18 cellular contexts compared by ENCODE assay signal in the genomic region with DNA sequence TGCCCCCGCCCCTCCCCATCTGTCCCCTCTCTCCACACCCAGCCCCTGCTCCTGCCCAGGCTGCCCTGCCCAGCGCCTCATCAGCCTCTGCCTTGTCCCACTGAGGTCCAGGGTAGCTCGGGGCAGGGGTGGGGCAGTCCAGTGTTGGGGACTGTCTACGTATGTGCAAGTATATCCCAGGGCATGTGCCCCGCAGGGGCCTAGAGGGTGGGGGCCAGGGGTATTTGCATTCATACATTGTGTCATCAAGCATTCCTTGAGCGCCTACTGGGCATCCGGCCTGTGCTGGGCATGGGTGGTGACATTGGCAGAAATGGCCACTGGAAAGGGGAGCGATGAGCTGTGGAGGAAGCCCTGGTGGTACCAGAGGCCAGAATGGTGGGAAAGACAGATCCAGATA. TPM values are rescaled to one million over a fixed set of nuclear protein-coding genes. Genes with fewer than 3 reads are reported as not detected.
DNase-seq lines count a peak whose midpoint lies in the region; ATAC-seq and TF ChIP-seq lines count a peak whose summit lies in the region.
"Had no signal": no experiment of that assay in that cellular context is flagged by ENCODE, and none has a peak within 500 bp of the region (broad histone marks: within the 10 kb centered on the region; RNA-seq: fewer than 3 reads in every experiment).

No MANE protein-coding gene starts in this region.

- peaks cover 13% of the 10 kb centered on the region for H3K27me3 Mint-ChIP-seq in nephron progenitor cell (ENCODE audit: low read depth, poor library complexity)
- H3K27me3 Mint-ChIP-seq in stimulated activated memory B cell treated with anti-CD40 and anti-IgM and Interleukin-4, amounts not matched to agents 10 μg/mL and 1 μg/mL and 100 μg/mL, for 72 hours: no peaks in the 10 kb centered on the region

- no peak for DNase-seq in nephron progenitor cell
- no peak for DNase-seq in colonic mucosa
- DNase-seq in omental fat pad (ENCODE audit: low spot score): no peak
- no peak for DNase-seq in NOMO-1 treated with dmso at 0.1 percent for 144 hours (lab: John Stamatoyannopoulos, UW; ENCODE audit: unreplicated experiment)
- DNase-seq: AML-193; CD8-positive, alpha-beta memory T cell; COR-L47; DMS 273 treated with DMSO at 0.1 percent for 48 hours; H7 had no signal

- intact Hi-C loops in colonic mucosa (cut with DNase I): no loop called here

- CTCF ChIA-PET in HEK293 (lab: Yijun Ruan, JAX): interaction anchor here (1.4 kb wide), 1 partner anchor 38 kb away, joined by 4 read pairs; no protein-coding TSS in a partner anchor

- H3K9me3 Mint-ChIP-seq in nephron progenitor cell: no peaks in the 10 kb centered on the region
- no peaks in the 10 kb centered on the region for H3K9me3 Mint-ChIP-seq in stimulated activated memory B cell treated with anti-CD40 and anti-IgM and Interleukin-4, amounts not matched to agents 10 μg/mL and 1 μg/mL and 100 μg/mL, for 72 hours
- H3K9me3 Mint-ChIP-seq: CD8-positive, alpha-beta memory T cell; GM23338 had no signal

- TF ChIP-seq CTCF in HEK293 (tag by site-specific recombination; IDR thresholded peaks at IDR 0.05): no peak
- TF ChIP-seq CTCF in nephron progenitor cell (IDR thresholded peaks at IDR 0.05): no peak
- TF ChIP-seq CTCF in colonic mucosa (IDR thresholded peaks at IDR 0.05): no peak
- no peak for TF ChIP-seq CTCF in omental fat pad (IDR thresholded peaks at IDR 0.05)

- H3K27ac Mint-ChIP-seq in nephron progenitor cell: peak overlapping the region; percentile 23
- peak overlapping the region; percentile 80 for H3K27ac Mint-ChIP-seq in stimulated activated memory B cell treated with anti-CD40 and anti-IgM and Interleukin-4, amounts not matched to agents 10 μg/mL and 1 μg/mL and 100 μg/mL, for 72 hours
- H3K27ac Mint-ChIP-seq: GM23338 had no signal

- H3K4me1 Mint-ChIP-seq in nephron progenitor cell: peaks cover 11% of the 10 kb centered on the region
- H3K4me1 Mint-ChIP-seq in stimulated activated memory B cell treated with anti-CD40 and anti-IgM and Interleukin-4, amounts not matched to agents 10 μg/mL and 1 μg/mL and 100 μg/mL, for 72 hours: peaks cover 29% of the 10 kb centered on the region

- no peak overlapping the region for H3K4me3 ChIP-seq in BLaER1
- H3K4me3 ChIP-seq in HEK293 (ENCODE audit: low read depth, low read length): no peak overlapping the region
- H3K4me3 ChIP-seq in colonic mucosa: no peak overlapping the region
- H3K4me3 ChIP-seq: A549, GM23338 had no signal

- peak overlapping the region; percentile 32; the same call in 1 of the 2 replicates for H3K9ac ChIP-seq in BLaER1
- H3K9ac ChIP-seq in colonic mucosa (ENCODE audit: low read depth in 2 of 2, low read length in 2 of 2): no peak overlapping the region
- H3K9ac ChIP-seq: KMS-11 had no signal

- no peak for ATAC-seq in stimulated activated memory B cell treated with anti-CD40 and anti-IgM and Interleukin-4, amounts not matched to agents 10 μg/mL and 1 μg/mL and 100 μg/mL, for 72 hours
- ATAC-seq in omental fat pad (ENCODE audit: low FRiP score): no peak
- ATAC-seq: A549, GM23338, HCT116 had no signal

- H3K9me3 ChIP-seq in BLaER1: no peaks in the 10 kb centered on the region
- no peaks in the 10 kb centered on the region for H3K9me3 ChIP-seq in HEK293 (ENCODE audit: control insufficient read depth, insufficient read depth, low read depth, low read length)
- no peaks in the 10 kb centered on the region for H3K9me3 ChIP-seq in colonic mucosa
- H3K9me3 ChIP-seq: A549 had no signal

- no peak overlapping the region for H3K4me3 Mint-ChIP-seq in nephron progenitor cell
- no peak overlapping the region for H3K4me3 Mint-ChIP-seq in stimulated activated memory B cell treated with anti-CD40 and anti-IgM and Interleukin-4, amounts not matched to agents 10 μg/mL and 1 μg/mL and 100 μg/mL, for 72 hours
- H3K4me3 Mint-ChIP-seq: GM23338 had no signal

- H3K4me1 ChIP-seq in BLaER1: peaks cover 65% of the 10 kb centered on the region
- H3K4me1 ChIP-seq in HEK293 (ENCODE audit: control insufficient read depth, insufficient read depth, low read length): no peaks in the 10 kb centered on the region
- no peaks in the 10 kb centered on the region for H3K4me1 ChIP-seq in colonic mucosa

- H3K27me3 ChIP-seq in BLaER1: no peaks in the 10 kb centered on the region
- H3K27me3 ChIP-seq in colonic mucosa: no peaks in the 10 kb centered on the region

- H4K20me1 ChIP-seq in BLaER1: no peaks in the 10 kb centered on the region

- POLR2A ChIA-PET in HEK293 (lab: Yijun Ruan, JAX): interaction anchor here (0.7 kb wide), 1 partner anchor 135 kb away, joined by 4 read pairs; no protein-coding TSS in a partner anchor

- peak overlapping the region; percentile 77 for H3K4me2 ChIP-seq in BLaER1
- H3K4me2 ChIP-seq: A549, GM23338, KMS-11 had no signal

- H3K36me3 Mint-ChIP-seq in nephron progenitor cell (ENCODE audit: low read depth): peaks cover 4% of the 10 kb centered on the region
- H3K36me3 Mint-ChIP-seq in stimulated activated memory B cell treated with anti-CD40 and anti-IgM and Interleukin-4, amounts not matched to agents 10 μg/mL and 1 μg/mL and 100 μg/mL, for 72 hours: peaks cover 6% of the 10 kb centered on the region

- peak overlapping the region; percentile 54 for H3K27ac ChIP-seq in BLaER1
- no peak overlapping the region for H3K27ac ChIP-seq in HEK293 (ENCODE audit: extremely low read depth, low read depth, low read length)
- H3K27ac ChIP-seq in colonic mucosa: no peak overlapping the region
- H3K27ac ChIP-seq: 22Rv1, A549, KMS-11 had no signal

- H3K36me3 ChIP-seq in BLaER1: peaks cover 54% of the 10 kb centered on the region
- H3K36me3 ChIP-seq in HEK293 (ENCODE audit: control insufficient read depth in 2 of 2, insufficient read depth in 1 of 2, low read length in 2 of 2): peaks cover 0 to 16% of the 10 kb centered on the region in 2 experiments; a peak in 2 of 3 replicates
- H3K36me3 ChIP-seq in colonic mucosa: no peaks in the 10 kb centered on the region

TF ChIP-seq in HEK293, 187 proteins besides CTCF, POLR2A, EP300 and RAD21:
- TF ChIP-seq ZNF585B (tag by site-specific recombination; IDR thresholded peaks at IDR 0.05) (peak; percentile 85), BCL11B (tag by site-specific recombination; IDR thresholded peaks at IDR 0.05; ENCODE audit: low read depth) (no peak)

RNA-seq across cellular contexts. Expression of gene TAB1, which starts 17.6 kb away (rescaled TPM):
- total RNA-seq in colonic mucosa (10 to 100 TPM; 16.1 to 31.3 TPM), omental fat pad (10 to 100 TPM in 3 of 4 donors, 1 to 10 TPM in 1; 7.6 to 14.5 (median 11.1) TPM)

RNA-seq across cellular contexts. Expression of gene SYNGR1, which starts 32.1 kb away (rescaled TPM):
- 1 to 10 TPM; 1.8 to 4.3 TPM for total RNA-seq in colonic mucosa
- 10 to 100 TPM in 2 of 4 donors, 1 to 10 TPM in 2; 4.4 to 11.0 (median 9.9) TPM for total RNA-seq in omental fat pad
- total RNA-seq: HT-29 had no signal
